In genomic region chr11:7986768-7987559, GRCh38 we compare ENCODE assay signal across 8 cellular contexts. TPM values are rescaled to one million over a fixed set of nuclear protein-coding genes. Genes with fewer than 3 reads are reported as not detected.
A peak's percentile ranks its signal among the peaks of the same experiment; 100 is the strongest.
DNase-seq lines count a peak whose midpoint lies in the region; ATAC-seq and TF ChIP-seq lines count a peak whose summit lies in the region.

Gene EIF3F, plus strand, starts transcription at chr11:7987337. Its CDS starts 16 bp downstream, at chr11:7987353.

- TF ChIP-seq CTCF in mucosa of descending colon (IDR thresholded peaks at IDR 0.05), result peak; percentile 77

- DNase-seq in DMS153 (lab: John Stamatoyannopoulos, UW) (peak; percentile 99), OCI-M2 (lab: John Stamatoyannopoulos, UW; ENCODE audit: unreplicated experiment) (peak; percentile 79), activated T-cell treated with anti-CD3 and anti-CD28 coated beads for 4 hours (peak; percentile 87), epithelial cell of prostate (ENCODE audit: low read depth, low spot score) (peak; percentile 99), mucosa of descending colon (peak; percentile 86 to 99 (median 88))
- peak; percentile 70 for DNase-seq in stimulated activated CD8-positive, alpha-beta memory T cell treated with anti-CD3 and anti-CD28 coated beads, Interleukin-4, amount 100 ng/mL, for 24 hours (ENCODE audit: low read depth)

- H3K4me1 ChIP-seq in mucosa of descending colon (ENCODE audit: low read depth), result peaks cover 27% of the 10 kb centered on the region

- H3K9me3 ChIP-seq in mucosa of descending colon, result no peaks in the 10 kb centered on the region

- no peak for TF ChIP-seq EP300 in Ishikawa (IDR thresholded peaks at IDR 0.05; ENCODE audit: borderline replicate concordance)

- TF ChIP-seq RAD21 in Ishikawa (IDR thresholded peaks at IDR 0.05; ENCODE audit: low read depth), result peak; percentile 86

- no peaks in the 10 kb centered on the region for H3K36me3 ChIP-seq in mucosa of descending colon (ENCODE audit: low read depth)

- peak within 1 kb of the TSS; percentile 64 for H3K27ac ChIP-seq in epithelial cell of prostate

- intact Hi-C loops in mucosa of descending colon (cut with DNase I, micrococcal nuclease), result loop anchor here (5.0 to 10.0 kb wide), 2 partner anchors 92 to 95 kb away; no protein-coding TSS in a partner anchor

- H3K4me3 ChIP-seq in mucosa of descending colon, result peak within 1 kb of the TSS; percentile 94

- peak; percentile 96 for ATAC-seq in GM21576 (IDR thresholded peaks at IDR 0.05; ENCODE audit: unreplicated experiment)
- peak; percentile 99 for ATAC-seq in mucosa of descending colon

TF ChIP-seq in Ishikawa, 13 proteins besides CTCF, POLR2A, EP300 and RAD21:
- TF ChIP-seq TEAD4 (IDR thresholded peaks at IDR 0.05) (peak; percentile 90), CREB1 (IDR thresholded peaks at IDR 0.05; ENCODE audit: low read depth) (peak; percentile 69), ZBTB7A (IDR thresholded peaks at IDR 0.05; ENCODE audit: low read depth) (no peak), NFIC (IDR thresholded peaks at IDR 0.05) (peak; percentile 40; the same call in 1 of the 2 replicates), EGR1 (IDR thresholded peaks at IDR 0.05) (no peak), TCF12 (IDR thresholded peaks at IDR 0.05; ENCODE audit: low read depth) (peak; percentile 65), MAX (IDR thresholded peaks at IDR 0.05) (peak; percentile 72), CEBPB (IDR thresholded peaks at IDR 0.05) (peak; percentile 19; the same call in 1 of the 2 replicates), USF1 (IDR thresholded peaks at IDR 0.05) (peak; percentile 98), TAF1 (IDR thresholded peaks at IDR 0.05; ENCODE audit: low read depth) (peak; percentile 75), REST (IDR thresholded peaks at IDR 0.05; ENCODE audit: low read depth) (no peak), FOXM1 (IDR thresholded peaks at IDR 0.05; ENCODE audit: borderline replicate concordance, low read depth) (peak; percentile 77; the same call in 1 of the 2 replicates), YY1 (IDR thresholded peaks at IDR 0.05; ENCODE audit: low read depth) (peak; percentile 93)

RNA-seq across cellular contexts. Expression of gene EIF3F, which starts in this region (rescaled TPM):
- 100 to 1,000 TPM; 207 to 228 (median 218) TPM for total RNA-seq in mucosa of descending colon

Comparison
In these comparisons a context has a peak if more than half of its experiments do, and no peak if none do; other contexts are left out.
1. Peak in every context shown above with its lines: DNase-seq, ATAC-seq, H3K4me3 ChIP-seq and H3K27ac ChIP-seq.